16 cellular contexts compared by ENCODE assay signal in genomic region chr20:34510575-34510974, GRCh38. TPM values are rescaled to one million over a fixed set of nuclear protein-coding genes. Genes with fewer than 3 reads are reported as not detected.
DNase-seq lines count a peak whose midpoint lies in the region; ATAC-seq and TF ChIP-seq lines count a peak whose summit lies in the region.
"Had no signal": no experiment of that assay in that cellular context is flagged by ENCODE, and none has a peak within 500 bp of the region (broad histone marks: within the 10 kb centered on the region; RNA-seq: fewer than 3 reads in every experiment).

No MANE protein-coding gene starts in this region.

- peaks cover 20 to 37% (median 28%) of the 10 kb centered on the region in 4 donors for H3K4me1 Mint-ChIP-seq in CD4-positive, CD25-positive, alpha-beta regulatory T cell

- H2AFZ ChIP-seq in hepatocyte: no peak overlapping the region

- H3K4me3 ChIP-seq in CD4-positive, CD25-positive, alpha-beta regulatory T cell (ENCODE audit: low read depth, low read length): no peak overlapping the region
- H3K4me3 ChIP-seq in HEK293 (ENCODE audit: low read depth, low read length) (no peak overlapping the region), hepatocyte (no peak overlapping the region), spleen (no peak overlapping the region)
- H3K4me3 ChIP-seq: BLaER1 treated with 17β-estradiol and CSF1 and Interleukin-3, amounts not matched to agents 10 nM and 100 nM; HAP-1 had no signal

- H3K79me2 ChIP-seq in hepatocyte: peaks cover 7% of the 10 kb centered on the region

- peaks cover 14% of the 10 kb centered on the region for H3K4me1 ChIP-seq in CD4-positive, CD25-positive, alpha-beta regulatory T cell (ENCODE audit: control insufficient read depth, insufficient read depth, low read length, poor library complexity, severe bottlenecking)
- H3K4me1 ChIP-seq in HEK293 (ENCODE audit: control insufficient read depth, insufficient read depth, low read length) (no peaks in the 10 kb centered on the region), hepatocyte (ENCODE audit: insufficient read depth) (peaks cover 9% of the 10 kb centered on the region), spleen (peaks cover 0 to 20% (median 13%) of the 10 kb centered on the region in 6 donors)

- no peak overlapping the region for H3K4me2 ChIP-seq in hepatocyte
- H3K4me2 ChIP-seq: BLaER1 treated with 17β-estradiol and CSF1 and Interleukin-3, amounts not matched to agents 10 nM and 100 nM had no signal

- no peaks in the 10 kb centered on the region for H3K9me3 Mint-ChIP-seq in CD4-positive, CD25-positive, alpha-beta regulatory T cell
- H3K9me3 Mint-ChIP-seq: CD4-positive, alpha-beta T cell; HFFc6 had no signal

- POLR2A ChIA-PET in HEK293 (lab: Yijun Ruan, JAX): no interaction called here

- H3K9me2 ChIP-seq in hepatocyte (replicated peaks; ENCODE audit: insufficient read depth): no peaks in the 10 kb centered on the region

- no peaks in the 10 kb centered on the region for H4K20me1 ChIP-seq in hepatocyte (ENCODE audit: insufficient read depth, poor library complexity, severe bottlenecking)

- H3K27ac ChIP-seq in CD4-positive, CD25-positive, alpha-beta regulatory T cell (ENCODE audit: insufficient read depth, low read length, poor library complexity, severe bottlenecking): no peak overlapping the region
- H3K27ac ChIP-seq in HEK293 (ENCODE audit: extremely low read depth, low read depth, low read length) (no peak overlapping the region), hepatocyte (peak overlapping the region; percentile 68), spleen (no peak overlapping the region)
- H3K27ac ChIP-seq: BLaER1 treated with 17β-estradiol and CSF1 and Interleukin-3, amounts not matched to agents 10 nM and 100 nM had no signal

- TF ChIP-seq POLR2A in spleen (IDR thresholded peaks at IDR 0.05): no peak

- CTCF ChIA-PET in HEK293 (lab: Yijun Ruan, JAX): interaction anchor here (0.7 kb wide), 1 partner anchor 197 kb away, joined by 5 read pairs; no protein-coding TSS in a partner anchor

- H3K36me3 Mint-ChIP-seq in CD4-positive, CD25-positive, alpha-beta regulatory T cell: peaks cover 18% of the 10 kb centered on the region

- no peaks in the 10 kb centered on the region for H3K27me3 Mint-ChIP-seq in CD4-positive, CD25-positive, alpha-beta regulatory T cell
- H3K27me3 Mint-ChIP-seq: CD4-positive, alpha-beta T cell had no signal

- ATAC-seq in CD4-positive, CD25-positive, alpha-beta regulatory T cell (ENCODE audit: low read depth in 2 of 2): no peak
- ATAC-seq in GM19351 (IDR thresholded peaks at IDR 0.05; ENCODE audit: unreplicated experiment): no peak

- peak overlapping the region in 2 of 3 donors; percentile 8 to 41 for H3K27ac Mint-ChIP-seq in CD4-positive, CD25-positive, alpha-beta regulatory T cell
- H3K27ac Mint-ChIP-seq: CD4-positive, alpha-beta T cell; HFFc6 had no signal

- TF ChIP-seq CTCF in HEK293 (tag by site-specific recombination; IDR thresholded peaks at IDR 0.05) (no peak), hepatocyte (IDR thresholded peaks at IDR 0.05; ENCODE audit: poor library complexity) (no peak), spleen (IDR thresholded peaks at IDR 0.05 in 8 of 11, conservative IDR thresholded peaks at IDR 0.05 in 3 of 11) (no peak)

- H3K27me3 ChIP-seq in CD4-positive, CD25-positive, alpha-beta regulatory T cell (ENCODE audit: control insufficient read depth, insufficient read depth, low read length): no peaks in the 10 kb centered on the region
- no peaks in the 10 kb centered on the region for H3K27me3 ChIP-seq in hepatocyte
- H3K27me3 ChIP-seq in spleen (replicated peaks in 1 of 7): no peaks in the 10 kb centered on the region
- H3K27me3 ChIP-seq: BLaER1 treated with 17β-estradiol and CSF1 and Interleukin-3, amounts not matched to agents 10 nM and 100 nM had no signal

- in situ Hi-C loops in KBM-7 (cut with MboI; ENCODE audit: low pct_unique_long_range_greater_than_20kb, low sequenced_read_pairs): loop anchor here (25.0 kb wide), 1 partner anchor 198 kb away; the partner anchor contains the start of gene AHCY

- no peak for DNase-seq in CD4-positive, CD25-positive, alpha-beta regulatory T cell
- DNase-seq in hepatocyte (ENCODE audit: low spot score) (no peak), pons (ENCODE audit: low spot score) (peak; percentile 37), KBM-7 (no peak), spleen (no peak)
- DNase-seq: ACHN; CD4-positive, alpha-beta T cell; COR-L47; DMS153; DMS79 treated with DMSO at 0.1 percent for 48 hours; EL; HFFc6 had no signal

- no peak overlapping the region for H3K4me3 Mint-ChIP-seq in CD4-positive, CD25-positive, alpha-beta regulatory T cell
- H3K4me3 Mint-ChIP-seq: CD4-positive, alpha-beta T cell; HFFc6 had no signal

- peaks cover 35% of the 10 kb centered on the region for H3K36me3 ChIP-seq in CD4-positive, CD25-positive, alpha-beta regulatory T cell (ENCODE audit: control insufficient read depth, insufficient read depth, low read length)
- H3K36me3 ChIP-seq in HEK293 (ENCODE audit: control insufficient read depth in 2 of 2, insufficient read depth in 1 of 2, low read length in 2 of 2) (peaks cover 15 to 50% of the 10 kb centered on the region in 2 experiments; a peak in 2 of 3 replicates), hepatocyte (replicated peaks; ENCODE audit: insufficient read depth, low read depth) (no peaks in the 10 kb centered on the region), spleen (peaks cover 0 to 75% (median 19%) of the 10 kb centered on the region in 6 donors)

- 95% methylated on average over 1 of the region's 1 CpG for WGBS in hepatocyte (ENCODE audit: low lambda C conversion rate, missing lambda C conversion rate)
- WGBS in spleen, 5 donors: 86 to 97% (median 90%) methylated on average over 1 of the region's 1 CpG

- no peaks in the 10 kb centered on the region for H3K9me3 ChIP-seq in CD4-positive, CD25-positive, alpha-beta regulatory T cell (ENCODE audit: control insufficient read depth in 2 of 2, low read length in 2 of 2)
- H3K9me3 ChIP-seq in HEK293 (ENCODE audit: control insufficient read depth, insufficient read depth, low read depth, low read length) (no peaks in the 10 kb centered on the region), hepatocyte (ENCODE audit: low read depth) (no peaks in the 10 kb centered on the region), spleen (no peaks in the 10 kb centered on the region)
- H3K9me3 ChIP-seq: BLaER1 treated with 17β-estradiol and CSF1 and Interleukin-3, amounts not matched to agents 10 nM and 100 nM; HAP-1 had no signal

- intact Hi-C loops in spleen (cut with DNase I; ENCODE audit: low total_unique reads): no loop called here

TF ChIP-seq in HEK293, 187 proteins besides CTCF, POLR2A, EP300 and RAD21:
- TF ChIP-seq ZNF223 (tag by site-specific recombination; IDR thresholded peaks at IDR 0.05) (no peak), ZNF121 (tag by site-specific recombination; IDR thresholded peaks at IDR 0.05) (peak; percentile 57; the same call in 1 of the 2 replicates), ZNF792 (tag by site-specific recombination; IDR thresholded peaks at IDR 0.05) (no peak), ZNF596 (tag by site-specific recombination; IDR thresholded peaks at IDR 0.05) (no peak)

RNA-seq across cellular contexts. Expression of gene DYNLRB1, which starts 5.6 kb away (rescaled TPM):
- total RNA-seq in CD4-positive, CD25-positive, alpha-beta regulatory T cell: 82.6 TPM
- polyA plus RNA-seq in CD4-positive, CD25-positive, alpha-beta regulatory T cell: 100 to 1,000 TPM; 317 to 369 (median 354) TPM
- total RNA-seq in hepatocyte: 103 and 147 TPM in 2 replicates
- polyA plus RNA-seq in hepatocyte: 224 and 228 TPM in 2 replicates
- total RNA-seq in spleen: 100 to 1,000 TPM in 3 of 7 donors, 10 to 100 TPM in 4; 72.0 to 209 (median 91.9) TPM
- polyA plus RNA-seq in spleen: 100 to 1,000 TPM; 151 to 190 (median 166) TPM

RNA-seq across cellular contexts. Expression of gene MAP1LC3A, which starts 47.9 kb away (rescaled TPM):
- total RNA-seq in CD4-positive, CD25-positive, alpha-beta regulatory T cell: 23.9 TPM
- 10 to 100 TPM in 1 of 4 donors, 1 to 10 TPM in 3; 3.9 to 11.5 (median 5.4) TPM for polyA plus RNA-seq in CD4-positive, CD25-positive, alpha-beta regulatory T cell
- total RNA-seq in hepatocyte (28.1 and 32.1 TPM in 2 replicates), spleen (10 to 100 TPM; 13.0 to 34.0 (median 26.0) TPM)
- polyA plus RNA-seq in hepatocyte (77.1 and 81.8 TPM in 2 replicates), spleen (10 to 100 TPM; 47.3 to 56.7 (median 54.2) TPM)
